1 cellular context compared by ENCODE assay signal in the genomic region with DNA sequence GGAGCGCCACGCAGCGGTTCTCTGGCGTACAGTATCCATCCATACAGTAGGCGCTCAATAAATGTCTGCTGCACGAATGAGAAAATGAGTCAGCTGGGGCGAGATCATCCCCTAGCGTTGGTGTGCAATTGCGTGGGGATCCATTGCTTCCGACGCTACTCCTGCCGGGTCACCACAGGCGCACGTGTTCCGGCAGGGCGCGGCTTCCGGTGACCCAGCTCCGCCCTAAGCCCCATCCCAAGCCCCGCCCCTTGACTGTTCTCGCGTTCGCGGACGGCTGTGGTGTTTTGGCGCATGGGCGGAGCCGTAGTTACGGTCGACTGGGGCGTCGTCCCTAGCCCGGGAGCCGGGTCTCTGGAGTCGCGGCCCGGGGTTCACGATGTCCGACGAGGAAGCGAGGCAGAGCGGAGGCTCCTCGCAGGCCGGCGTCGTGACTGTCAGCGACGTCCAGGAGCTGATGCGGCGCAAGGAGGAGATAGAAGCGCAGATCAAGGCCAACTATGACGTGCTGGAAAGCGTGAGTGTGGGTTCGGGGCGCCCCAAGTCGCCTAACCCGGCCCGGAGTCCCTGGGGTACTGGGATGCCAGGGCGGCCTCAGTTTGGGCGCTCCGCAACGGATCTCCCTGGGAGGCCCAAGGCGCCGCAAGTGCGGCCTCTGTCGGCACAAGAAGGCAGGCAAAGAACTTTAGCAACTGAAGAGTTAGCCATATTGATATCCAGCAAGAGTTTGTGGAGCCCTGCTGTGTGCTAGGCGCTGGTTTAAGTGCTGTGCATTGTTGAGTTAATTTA.
TF ChIP-seq lines count a peak whose summit lies in the region.

A gene with protein sequence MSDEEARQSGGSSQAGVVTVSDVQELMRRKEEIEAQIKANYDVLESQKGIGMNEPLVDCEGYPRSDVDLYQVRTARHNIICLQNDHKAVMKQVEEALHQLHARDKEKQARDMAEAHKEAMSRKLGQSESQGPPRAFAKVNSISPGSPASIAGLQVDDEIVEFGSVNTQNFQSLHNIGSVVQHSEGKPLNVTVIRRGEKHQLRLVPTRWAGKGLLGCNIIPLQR (plus strand): TSS at position 313 of the 789 bp plus-strand sequence. CDS start 67 bp downstream, at position 380.

TF ChIP-seq in A549, 52 proteins besides CTCF, POLR2A, EP300 and RAD21 (continued from another document):
- TF ChIP-seq, protein P1, sequence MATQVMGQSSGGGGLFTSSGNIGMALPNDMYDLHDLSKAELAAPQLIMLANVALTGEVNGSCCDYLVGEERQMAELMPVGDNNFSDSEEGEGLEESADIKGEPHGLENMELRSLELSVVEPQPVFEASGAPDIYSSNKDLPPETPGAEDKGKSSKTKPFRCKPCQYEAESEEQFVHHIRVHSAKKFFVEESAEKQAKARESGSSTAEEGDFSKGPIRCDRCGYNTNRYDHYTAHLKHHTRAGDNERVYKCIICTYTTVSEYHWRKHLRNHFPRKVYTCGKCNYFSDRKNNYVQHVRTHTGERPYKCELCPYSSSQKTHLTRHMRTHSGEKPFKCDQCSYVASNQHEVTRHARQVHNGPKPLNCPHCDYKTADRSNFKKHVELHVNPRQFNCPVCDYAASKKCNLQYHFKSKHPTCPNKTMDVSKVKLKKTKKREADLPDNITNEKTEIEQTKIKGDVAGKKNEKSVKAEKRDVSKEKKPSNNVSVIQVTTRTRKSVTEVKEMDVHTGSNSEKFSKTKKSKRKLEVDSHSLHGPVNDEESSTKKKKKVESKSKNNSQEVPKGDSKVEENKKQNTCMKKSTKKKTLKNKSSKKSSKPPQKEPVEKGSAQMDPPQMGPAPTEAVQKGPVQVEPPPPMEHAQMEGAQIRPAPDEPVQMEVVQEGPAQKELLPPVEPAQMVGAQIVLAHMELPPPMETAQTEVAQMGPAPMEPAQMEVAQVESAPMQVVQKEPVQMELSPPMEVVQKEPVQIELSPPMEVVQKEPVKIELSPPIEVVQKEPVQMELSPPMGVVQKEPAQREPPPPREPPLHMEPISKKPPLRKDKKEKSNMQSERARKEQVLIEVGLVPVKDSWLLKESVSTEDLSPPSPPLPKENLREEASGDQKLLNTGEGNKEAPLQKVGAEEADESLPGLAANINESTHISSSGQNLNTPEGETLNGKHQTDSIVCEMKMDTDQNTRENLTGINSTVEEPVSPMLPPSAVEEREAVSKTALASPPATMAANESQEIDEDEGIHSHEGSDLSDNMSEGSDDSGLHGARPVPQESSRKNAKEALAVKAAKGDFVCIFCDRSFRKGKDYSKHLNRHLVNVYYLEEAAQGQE (IDR thresholded peaks at IDR 0.05) = peak; percentile 63; the same call in 1 of the 2 replicates
- TF ChIP-seq RCOR1 (IDR thresholded peaks at IDR 0.05; ENCODE audit: low read depth, low read length) = no peak
- no peak for TF ChIP-seq NR3C1 (IDR thresholded peaks at IDR 0.05)
- TF ChIP-seq NFE2L2 (conservative IDR thresholded peaks at IDR 0.05; ENCODE audit: low read length) = 0 out of 2 replicates have a peak, but pooled peaks have one; percentile 23
- peak; percentile 47 for TF ChIP-seq SMC3 (IDR thresholded peaks at IDR 0.05)
- peak; percentile 66; the same call in 1 of the 2 replicates for TF ChIP-seq PHF8 (IDR thresholded peaks at IDR 0.05; ENCODE audit: borderline replicate concordance, low read depth)
- TF ChIP-seq, protein P2, sequence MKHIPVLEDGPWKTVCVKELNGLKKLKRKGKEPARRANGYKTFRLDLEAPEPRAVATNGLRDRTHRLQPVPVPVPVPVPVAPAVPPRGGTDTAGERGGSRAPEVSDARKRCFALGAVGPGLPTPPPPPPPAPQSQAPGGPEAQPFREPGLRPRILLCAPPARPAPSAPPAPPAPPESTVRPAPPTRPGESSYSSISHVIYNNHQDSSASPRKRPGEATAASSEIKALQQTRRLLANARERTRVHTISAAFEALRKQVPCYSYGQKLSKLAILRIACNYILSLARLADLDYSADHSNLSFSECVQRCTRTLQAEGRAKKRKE (CRISPR knock-in tag; IDR thresholded peaks at IDR 0.05; ENCODE audit: low read depth) = no peak; the same call in 1 of the 2 replicates
- no peak for TF ChIP-seq POLR2AphosphoS2 (conservative IDR thresholded peaks at IDR 0.05; ENCODE audit: low read length)
- TF ChIP-seq RFX5 (IDR thresholded peaks at IDR 0.05) = no peak
- no peak for TF ChIP-seq JUNB (IDR thresholded peaks at IDR 0.05)
- TF ChIP-seq TP53 (CRISPR knock-in tag; IDR thresholded peaks at IDR 0.05) = no peak
- peak; percentile 79; the same call in 1 of the 2 replicates for TF ChIP-seq HEYL (CRISPR knock-in tag; IDR thresholded peaks at IDR 0.05)
- TF ChIP-seq SREBF2 (IDR thresholded peaks at IDR 0.05) = no peak
- TF ChIP-seq CHD2 (IDR thresholded peaks at IDR 0.05; ENCODE audit: low read length, partially characterized antibody) = peak; percentile 77
- TF ChIP-seq TFCP2L1 (CRISPR knock-in tag; IDR thresholded peaks at IDR 0.05) = 0 out of 2 replicates have a peak, but pooled peaks have one; percentile 12
- peak; percentile 77 for TF ChIP-seq ZFP36 (IDR thresholded peaks at IDR 0.05; ENCODE audit: borderline replicate concordance, partially characterized antibody)
- peak; percentile 77; the same call in 1 of the 2 replicates for TF ChIP-seq NPAS2 (CRISPR knock-in tag; IDR thresholded peaks at IDR 0.05; ENCODE audit: borderline replicate concordance)
- TF ChIP-seq, protein P3, sequence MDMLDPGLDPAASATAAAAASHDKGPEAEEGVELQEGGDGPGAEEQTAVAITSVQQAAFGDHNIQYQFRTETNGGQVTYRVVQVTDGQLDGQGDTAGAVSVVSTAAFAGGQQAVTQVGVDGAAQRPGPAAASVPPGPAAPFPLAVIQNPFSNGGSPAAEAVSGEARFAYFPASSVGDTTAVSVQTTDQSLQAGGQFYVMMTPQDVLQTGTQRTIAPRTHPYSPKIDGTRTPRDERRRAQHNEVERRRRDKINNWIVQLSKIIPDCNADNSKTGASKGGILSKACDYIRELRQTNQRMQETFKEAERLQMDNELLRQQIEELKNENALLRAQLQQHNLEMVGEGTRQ (IDR thresholded peaks at IDR 0.05) = peak; percentile 94
- peak; percentile 75 for TF ChIP-seq KDM1A (IDR thresholded peaks at IDR 0.05; ENCODE audit: low read depth)
- TF ChIP-seq CBX8 (IDR thresholded peaks at IDR 0.05) = no peak
- no peak for TF ChIP-seq CBX2 (IDR thresholded peaks at IDR 0.05; ENCODE audit: borderline replicate concordance, low read depth)
- TF ChIP-seq, protein P4, sequence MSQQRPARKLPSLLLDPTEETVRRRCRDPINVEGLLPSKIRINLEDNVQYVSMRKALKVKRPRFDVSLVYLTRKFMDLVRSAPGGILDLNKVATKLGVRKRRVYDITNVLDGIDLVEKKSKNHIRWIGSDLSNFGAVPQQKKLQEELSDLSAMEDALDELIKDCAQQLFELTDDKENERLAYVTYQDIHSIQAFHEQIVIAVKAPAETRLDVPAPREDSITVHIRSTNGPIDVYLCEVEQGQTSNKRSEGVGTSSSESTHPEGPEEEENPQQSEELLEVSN (IDR thresholded peaks at IDR 0.05; ENCODE audit: borderline replicate concordance, low read depth) = peak; percentile 94
- TF ChIP-seq GATA3 (IDR thresholded peaks at IDR 0.05; ENCODE audit: borderline replicate concordance) = peak; percentile 40
- TF ChIP-seq HOXB5 (CRISPR knock-in tag; IDR thresholded peaks at IDR 0.05) = peak; percentile 42; the same call in 1 of the 2 replicates
- TF ChIP-seq HDAC2 (IDR thresholded peaks at IDR 0.05) = 0 out of 2 replicates have a peak, but pooled peaks have one; percentile 1
- TF ChIP-seq BHLHE40 (IDR thresholded peaks at IDR 0.05; ENCODE audit: low read depth, low read length) = peak; percentile 90
- TF ChIP-seq JUN (IDR thresholded peaks at IDR 0.05) = peak; percentile 79 to 92
- TF ChIP-seq HOXB13 (CRISPR knock-in tag; IDR thresholded peaks at IDR 0.05; ENCODE audit: low read depth) = peak; percentile 60; the same call in 1 of the 2 replicates
- TF ChIP-seq, protein P5, sequence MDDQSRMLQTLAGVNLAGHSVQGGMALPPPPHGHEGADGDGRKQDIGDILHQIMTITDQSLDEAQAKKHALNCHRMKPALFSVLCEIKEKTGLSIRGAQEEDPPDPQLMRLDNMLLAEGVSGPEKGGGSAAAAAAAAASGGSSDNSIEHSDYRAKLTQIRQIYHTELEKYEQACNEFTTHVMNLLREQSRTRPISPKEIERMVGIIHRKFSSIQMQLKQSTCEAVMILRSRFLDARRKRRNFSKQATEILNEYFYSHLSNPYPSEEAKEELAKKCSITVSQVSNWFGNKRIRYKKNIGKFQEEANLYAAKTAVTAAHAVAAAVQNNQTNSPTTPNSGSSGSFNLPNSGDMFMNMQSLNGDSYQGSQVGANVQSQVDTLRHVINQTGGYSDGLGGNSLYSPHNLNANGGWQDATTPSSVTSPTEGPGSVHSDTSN (IDR thresholded peaks at IDR 0.05) = peak; percentile 48
- no peak for TF ChIP-seq ZNF302 (CRISPR knock-in tag; IDR thresholded peaks at IDR 0.05)
- TF ChIP-seq RNF2 (IDR thresholded peaks at IDR 0.05; ENCODE audit: borderline replicate concordance, low read depth) = no peak
- no peak for TF ChIP-seq FOSB (CRISPR knock-in tag; IDR thresholded peaks at IDR 0.05)
- no peak for TF ChIP-seq ZC3H11A (IDR thresholded peaks at IDR 0.05)
- 0 out of 2 replicates have a peak, but pooled peaks have one; percentile 36 for TF ChIP-seq KDM5A (IDR thresholded peaks at IDR 0.05)
- TF ChIP-seq, protein P6, sequence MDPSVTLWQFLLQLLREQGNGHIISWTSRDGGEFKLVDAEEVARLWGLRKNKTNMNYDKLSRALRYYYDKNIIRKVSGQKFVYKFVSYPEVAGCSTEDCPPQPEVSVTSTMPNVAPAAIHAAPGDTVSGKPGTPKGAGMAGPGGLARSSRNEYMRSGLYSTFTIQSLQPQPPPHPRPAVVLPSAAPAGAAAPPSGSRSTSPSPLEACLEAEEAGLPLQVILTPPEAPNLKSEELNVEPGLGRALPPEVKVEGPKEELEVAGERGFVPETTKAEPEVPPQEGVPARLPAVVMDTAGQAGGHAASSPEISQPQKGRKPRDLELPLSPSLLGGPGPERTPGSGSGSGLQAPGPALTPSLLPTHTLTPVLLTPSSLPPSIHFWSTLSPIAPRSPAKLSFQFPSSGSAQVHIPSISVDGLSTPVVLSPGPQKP (IDR thresholded peaks at IDR 0.05; ENCODE audit: low read depth, low read length) = no peak
